In genomic region chr5:148733601-148734438, GRCh38 we compare ENCODE assay signal across 8 cellular contexts.
DNase-seq lines count a peak whose midpoint lies in the region; ATAC-seq and TF ChIP-seq lines count a peak whose summit lies in the region.

No MANE protein-coding gene starts in this region.

- DNase-seq in G401 (ENCODE audit: low spot score) (peak; percentile 86), HuH-7 (ENCODE audit: low spot score) (peak; percentile 17), RPMI8226 (peak; percentile 81), foreskin fibroblast (peak; percentile 61 to 90), occipital lobe (lab: John Stamatoyannopoulos, UW) (peak; percentile 29), testis (peak; percentile 96)
- peak; percentile 30 to 37 for DNase-seq in activated T-helper 1 cell treated with anti-CD3 and anti-CD28 coated beads, Interleukin-2, amount 50 U/mL, for 16 hours (ENCODE audit: low read depth in 1 of 2, low spot score in 1 of 2)

- TF ChIP-seq CTCF in foreskin fibroblast (IDR thresholded peaks at IDR 0.05; ENCODE audit: low read depth, low read length) (peak; percentile 57), testis (IDR thresholded peaks at IDR 0.05) (peak; percentile 61 to 69 (median 66))

- no peaks in the 10 kb centered on the region for H3K9me3 ChIP-seq in testis

- no peaks in the 10 kb centered on the region for H3K36me3 ChIP-seq in testis (ENCODE audit: low read depth, missing control alignments)

- WGBS in testis, 2 donors, result 23 to 24% methylated on average over 11 of the region's 11 CpGs

- intact Hi-C loops in testis (cut with DNase I; ENCODE audit: low total_unique reads), result loop anchor here (10.0 kb wide), 1 partner anchor 301 kb away; no protein-coding TSS in a partner anchor

- no peak for TF ChIP-seq POLR2A in testis (IDR thresholded peaks at IDR 0.05)

- in situ Hi-C loops in G401 (cut with HindIII; ENCODE audit: low sequenced_read_pairs), result no loop called here

- no peaks in the 10 kb centered on the region for H3K4me1 ChIP-seq in testis

- no peaks in the 10 kb centered on the region for H3K27me3 ChIP-seq in testis

- H3K4me3 ChIP-seq in foreskin fibroblast (ENCODE audit: low read depth in 1 of 2, low read length in 2 of 2) (no peak overlapping the region), testis (no peak overlapping the region)

- ATAC-seq in GM19328 (IDR thresholded peaks at IDR 0.05; ENCODE audit: unreplicated experiment), result no peak

- no peak overlapping the region for H3K27ac ChIP-seq in testis

Comparison
In these comparisons a context has a peak if more than half of its experiments do, and no peak if none do; other contexts are left out.
1. DNase-seq: peak in every context shown above with its lines; median percentile 96 in testis; 86 in G401; 81 in RPMI8226; 76 in foreskin fibroblast; 34 in activated T-helper 1 cell treated with anti-CD3 and anti-CD28 coated beads, Interleukin-2, amount 50 U/mL, for 16 hours; 29 in occipital lobe; 17 in HuH-7.